Comparison of ENCODE assay signal across 13 cellular contexts in genomic region chr9:69932901-69933300, GRCh38.
DNase-seq lines count a peak whose midpoint lies in the region; TF ChIP-seq lines count a peak whose summit lies in the region.
"Had no signal": no experiment of that assay in that cellular context is flagged by ENCODE, and none has a peak within 500 bp of the region (broad histone marks: within the 10 kb centered on the region; RNA-seq: fewer than 3 reads in every experiment).

No MANE protein-coding gene starts in this region.

- H3K27me3 ChIP-seq in effector memory CD4-positive, alpha-beta T cell (replicated peaks; ENCODE audit: control insufficient read depth, insufficient read depth, low read length, poor library complexity, severe bottlenecking), result no peaks in the 10 kb centered on the region

- H3K4me3 ChIP-seq in NB4 (ENCODE audit: low read depth, low read length) (no peak overlapping the region), cardiac fibroblast (replicated peaks in 1 of 2; ENCODE audit: low read depth in 2 of 2, low read length in 2 of 2) (no peak overlapping the region)
- no peak overlapping the region for H3K4me3 ChIP-seq in effector memory CD4-positive, alpha-beta T cell (ENCODE audit: insufficient read depth, low read depth, low read length, poor library complexity, severe bottlenecking)
- H3K4me3 ChIP-seq: heart right ventricle, thoracic aorta had no signal

- no peaks in the 10 kb centered on the region for H3K36me3 ChIP-seq in effector memory CD4-positive, alpha-beta T cell (ENCODE audit: control insufficient read depth, insufficient read depth, low read length)
- H3K36me3 ChIP-seq: heart right ventricle, thoracic aorta had no signal

- H3K27ac ChIP-seq in 22Rv1, result no peak overlapping the region
- no peak overlapping the region for H3K27ac ChIP-seq in effector memory CD4-positive, alpha-beta T cell (ENCODE audit: insufficient read depth, low read length, poor library complexity, severe bottlenecking)
- H3K27ac ChIP-seq: heart right ventricle, thoracic aorta had no signal

- no peaks in the 10 kb centered on the region for H3K4me1 ChIP-seq in effector memory CD4-positive, alpha-beta T cell (ENCODE audit: control insufficient read depth, insufficient read depth, low read length, poor library complexity, severe bottlenecking)

- no peak for TF ChIP-seq POLR2A in NB4 (IDR thresholded peaks at IDR 0.05; ENCODE audit: extremely low read depth, insufficient read length)

- H3K9me3 ChIP-seq in effector memory CD4-positive, alpha-beta T cell (ENCODE audit: control insufficient read depth, low read length), result peaks cover 10% of the 10 kb centered on the region

- in situ Hi-C loops in G401 (cut with HindIII; ENCODE audit: low sequenced_read_pairs), result no loop called here

- DNase-seq in G401 (ENCODE audit: low spot score), result peak; percentile 11
- peak; percentile 8 for DNase-seq in NB4 (ENCODE audit: low read depth)
- DNase-seq in cardiac fibroblast (ENCODE audit: low read depth in 2 of 2), result peak; percentile 23 to 54
- DNase-seq in central memory CD4-positive, alpha-beta T cell, result no peak
- no peak for DNase-seq in activated gamma-delta T cell treated with Interleukin-2 at 50 U/mL for 16 hours
- no peak for DNase-seq in effector memory CD4-positive, alpha-beta T cell
- no peak for DNase-seq in iPS-NIHi7 (ENCODE audit: extremely low spot score)
- DNase-seq: activated T-cell treated with anti-CD3 and anti-CD28 coated beads, Interleukin-2, amount 50 U/mL, for 4 hours; heart right ventricle; NCI-H1105 treated with DMSO at 0.1 percent for 48 hours; T-helper 1 cell had no signal

- peak; percentile 43 for TF ChIP-seq CTCF in 22Rv1 (IDR thresholded peaks at IDR 0.05)
- TF ChIP-seq CTCF in NB4 (IDR thresholded peaks at IDR 0.05; ENCODE audit: low read depth, low read length), result no peak
- peak; percentile 44 for TF ChIP-seq CTCF in cardiac fibroblast (IDR thresholded peaks at IDR 0.05; ENCODE audit: low read depth, low read length)

Comparison
In these comparisons a context has a peak if more than half of its experiments do, and no peak if none do; other contexts are left out.
1. DNase-seq: peak in G401 (single experiment), NB4 (single experiment) and cardiac fibroblast (2 of 2); none in central memory CD4-positive, alpha-beta T cell (single experiment), activated gamma-delta T cell treated with Interleukin-2 at 50 U/mL for 16 hours (single experiment), effector memory CD4-positive, alpha-beta T cell (0 of 3) and iPS-NIHi7 (single experiment).